Comparison of ENCODE assay signal across 8 cellular contexts in genomic region chr19:41363753-41364545, GRCh38. TPM values are rescaled to one million over a fixed set of nuclear protein-coding genes. Genes with fewer than 3 reads are reported as not detected.
DNase-seq lines count a peak whose midpoint lies in the region; ATAC-seq and TF ChIP-seq lines count a peak whose summit lies in the region.

B9D2 (minus strand) TSS chr19:41364149; CDS start chr19:41363519, 630 bp downstream.

- peak within 1 kb of the TSS; percentile 93 for H3K4me3 ChIP-seq in choroid plexus epithelial cell (ENCODE audit: low read depth, low read length)
- peak within 1 kb of the TSS; percentile 68 for H3K4me3 ChIP-seq in kidney epithelial cell (ENCODE audit: low read depth, low read length)

- H3K27me3 ChIP-seq in kidney epithelial cell (ENCODE audit: control insufficient read depth, insufficient read depth, low read length), result no peaks in the 10 kb centered on the region

- TF ChIP-seq POLR2A in GM19193 (IDR thresholded peaks at IDR 0.05; ENCODE audit: extremely low read depth, insufficient read depth, insufficient read length), result peak; percentile 84

- peak; percentile 97 for DNase-seq in AML-193 (lab: John Stamatoyannopoulos, UW)
- DNase-seq in NCI-H510A treated with DMSO at 0.1 percent for 48 hours (lab: John Stamatoyannopoulos, UW), result peak; percentile 98
- DNase-seq in activated CD4-positive, alpha-beta T cell treated with anti-CD3 and anti-CD28 coated beads for 24 hours (ENCODE audit: low read depth in 2 of 2), result peak; percentile 96 to 98
- peak; percentile 99 for DNase-seq in choroid plexus epithelial cell (ENCODE audit: low read depth)
- DNase-seq in kidney epithelial cell (ENCODE audit: low read depth), result peak; percentile 84
- DNase-seq in stimulated activated CD4-positive, alpha-beta T cell treated with anti-CD3 and anti-CD28 coated beads, Interleukin-15, amount 100 ng/mL, for 48 hours (ENCODE audit: low read depth in 2 of 2), result peak; percentile 95 to 97

- ATAC-seq in HG03439 (IDR thresholded peaks at IDR 0.05; ENCODE audit: unreplicated experiment), result peak; percentile 86

- H3K36me3 ChIP-seq in kidney epithelial cell (ENCODE audit: control insufficient read depth, insufficient read depth, low read length), result no peaks in the 10 kb centered on the region

- TF ChIP-seq CTCF in choroid plexus epithelial cell (conservative IDR thresholded peaks at IDR 0.05; ENCODE audit: low read depth, low read length) (no peak), kidney epithelial cell (IDR thresholded peaks at IDR 0.05; ENCODE audit: insufficient read depth, low read length, poor library complexity, severe bottlenecking) (no peak)

RNA-seq across cellular contexts. Expression of gene B9D2, which starts in this region (rescaled TPM):
- total RNA-seq in kidney epithelial cell, result 4.5 and 5.7 TPM in 2 replicates

Comparison
In these comparisons a context has a peak if more than half of its experiments do, and no peak if none do; other contexts are left out.
1. Peak in every context shown above with its lines: DNase-seq, ATAC-seq and H3K4me3 ChIP-seq.